Comparison of ENCODE assay signal across 15 cellular contexts in the genomic region with DNA sequence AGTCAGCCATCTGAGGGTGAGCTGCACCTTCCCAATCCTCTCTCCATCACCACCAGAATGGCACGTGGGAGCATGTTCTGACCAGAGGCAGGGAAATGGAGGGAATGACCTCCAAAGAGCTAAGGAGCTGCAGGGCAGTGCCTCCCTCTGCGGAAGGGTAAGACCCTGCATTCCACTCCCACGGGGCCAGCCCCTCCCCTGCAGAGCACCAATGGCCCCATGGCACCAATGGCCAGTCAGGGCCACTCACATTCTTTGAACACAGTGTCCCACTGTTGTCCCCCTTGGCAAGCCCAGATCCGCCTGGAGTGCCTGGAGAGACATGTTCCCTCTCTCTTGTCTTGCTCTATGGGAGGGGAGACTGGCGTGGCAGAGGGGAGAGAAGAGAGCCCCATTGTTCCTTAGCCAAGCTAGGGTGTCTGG.
DNase-seq lines count a peak whose midpoint lies in the region; ATAC-seq and TF ChIP-seq lines count a peak whose summit lies in the region.
"Had no signal": no experiment of that assay in that cellular context is flagged by ENCODE, and none has a peak within 500 bp of the region (broad histone marks: within the 10 kb centered on the region; RNA-seq: fewer than 3 reads in every experiment).

No MANE protein-coding gene starts in this region.

- H3K27ac ChIP-seq in RWPE1 (peak overlapping the region; percentile 51; the same call in 1 of the 2 replicates), spleen (peak overlapping the region in 5 of 8 donors; percentile 31 to 64 (median 56))
- no peak overlapping the region for H3K27ac ChIP-seq in CD8-positive, alpha-beta T cell (ENCODE audit: low read depth, low read length)

- TF ChIP-seq CTCF in RWPE1 (conservative IDR thresholded peaks at IDR 0.05; ENCODE audit: low read depth) (no peak), spleen (IDR thresholded peaks at IDR 0.05 in 8 of 11, conservative IDR thresholded peaks at IDR 0.05 in 3 of 11) (no peak)
- no peak for TF ChIP-seq CTCF in CD8-positive, alpha-beta T cell (IDR thresholded peaks at IDR 0.05)

- WGBS in spleen, 5 donors: 69 to 82% (median 70%) methylated on average over 4 to 5 of the region's 5 CpGs

- H3K9me3 Mint-ChIP-seq in CD8-positive, alpha-beta T cell: no peaks in the 10 kb centered on the region
- no peaks in the 10 kb centered on the region for H3K9me3 Mint-ChIP-seq in stimulated activated naive CD8-positive, alpha-beta T cell treated with anti-CD3 and anti-CD28 coated beads, Interleukin-15, amount 100 ng/mL, for 72 hours
- H3K9me3 Mint-ChIP-seq: immature natural killer cell, natural killer cell had no signal

- H3K4me1 Mint-ChIP-seq in CD8-positive, alpha-beta T cell (ENCODE audit: low read depth): no peaks in the 10 kb centered on the region
- H3K4me1 Mint-ChIP-seq in stimulated activated naive CD8-positive, alpha-beta T cell treated with anti-CD3 and anti-CD28 coated beads, Interleukin-15, amount 100 ng/mL, for 72 hours: no peaks in the 10 kb centered on the region
- H3K4me1 Mint-ChIP-seq: immature natural killer cell, natural killer cell had no signal

- H3K9me3 ChIP-seq in spleen: no peaks in the 10 kb centered on the region
- H3K9me3 ChIP-seq in CD8-positive, alpha-beta T cell (ENCODE audit: low read length): no peaks in the 10 kb centered on the region

- intact Hi-C loops in spleen (cut with DNase I; ENCODE audit: low total_unique reads): no loop called here
- intact Hi-C loops in CD8-positive, alpha-beta T cell (cut with DNase I, micrococcal nuclease): no loop called here

- no peak for TF ChIP-seq POLR2A in spleen (IDR thresholded peaks at IDR 0.05)

- no peaks in the 10 kb centered on the region for H3K27me3 Mint-ChIP-seq in CD8-positive, alpha-beta T cell (ENCODE audit: low read depth)
- peaks cover 7% of the 10 kb centered on the region for H3K27me3 Mint-ChIP-seq in stimulated activated naive CD8-positive, alpha-beta T cell treated with anti-CD3 and anti-CD28 coated beads, Interleukin-15, amount 100 ng/mL, for 72 hours

- H3K4me1 ChIP-seq in spleen: peaks cover 3 to 100% (median 29%) of the 10 kb centered on the region in 6 donors
- no peaks in the 10 kb centered on the region for H3K4me1 ChIP-seq in CD8-positive, alpha-beta T cell (ENCODE audit: insufficient read depth, low read length)

- ATAC-seq in CD8-positive, alpha-beta T cell: no peak
- ATAC-seq in HG03045 (IDR thresholded peaks at IDR 0.05; ENCODE audit: unreplicated experiment): no peak
- no peak for ATAC-seq in stimulated activated naive CD8-positive, alpha-beta T cell treated with anti-CD3 and anti-CD28 coated beads, Interleukin-15, amount 100 ng/mL, for 72 hours
- no peak for ATAC-seq in HG02571 (IDR thresholded peaks at IDR 0.05; ENCODE audit: unreplicated experiment)
- ATAC-seq: natural killer cell had no signal

- H3K27me3 ChIP-seq in spleen (replicated peaks in 1 of 7): no peaks in the 10 kb centered on the region
- no peaks in the 10 kb centered on the region for H3K27me3 ChIP-seq in CD8-positive, alpha-beta T cell (ENCODE audit: insufficient read depth, low read length)

- DNase-seq in RWPE1 (ENCODE audit: low spot score) (no peak), globus pallidus (ENCODE audit: low spot score) (peak; percentile 96), midbrain (lab: John Stamatoyannopoulos, UW) (peak; percentile 85), spleen (no peak)
- no peak for DNase-seq in CD8-positive, alpha-beta T cell
- DNase-seq in stimulated activated naive CD8-positive, alpha-beta T cell treated with anti-CD3 and anti-CD28 coated beads, Interleukin-15, amount 100 ng/mL, for 72 hours: no peak
- DNase-seq: activated CD4-positive, CD25-positive, alpha-beta regulatory T cell treated with anti-CD3 and anti-CD28 coated beads, Interleukin-2, amount 50 U/mL, for 72 hours; immature natural killer cell; KG1; natural killer cell; NCI-H1436 treated with DMSO at 0.1 percent for 48 hours; NCI-H526 treated with DMSO at 0.1 percent for 48 hours; stimulated activated CD4-positive, alpha-beta T cell treated with anti-CD3 and anti-CD28 coated beads, Interleukin-12 subunit alpha, Interleukin-12 subunit beta, amount 100 ng/mL, for 4 hours had no signal

- peaks cover 0 to 76% (median 15%) of the 10 kb centered on the region in 6 donors for H3K36me3 ChIP-seq in spleen
- H3K36me3 ChIP-seq in CD8-positive, alpha-beta T cell (ENCODE audit: insufficient read depth, low read length): no peaks in the 10 kb centered on the region

- no peak overlapping the region for H3K4me3 ChIP-seq in spleen
- H3K4me3 ChIP-seq in CD8-positive, alpha-beta T cell (ENCODE audit: low read depth, low read length): no peak overlapping the region

- POLR2A ChIA-PET in RWPE1 (lab: Yijun Ruan, JAX; ENCODE audit: low non-redundant PET): no interaction called here
- POLR2A ChIA-PET in CD8-positive, alpha-beta T cell (lab: Charles Lee): no interaction called here

- no peak overlapping the region for H3K4me3 Mint-ChIP-seq in CD8-positive, alpha-beta T cell
- H3K4me3 Mint-ChIP-seq in stimulated activated naive CD8-positive, alpha-beta T cell treated with anti-CD3 and anti-CD28 coated beads, Interleukin-15, amount 100 ng/mL, for 72 hours: no peak overlapping the region
- H3K4me3 Mint-ChIP-seq: immature natural killer cell, natural killer cell had no signal

- no peak overlapping the region for H3K27ac Mint-ChIP-seq in CD8-positive, alpha-beta T cell
- no peak overlapping the region for H3K27ac Mint-ChIP-seq in stimulated activated naive CD8-positive, alpha-beta T cell treated with anti-CD3 and anti-CD28 coated beads, Interleukin-15, amount 100 ng/mL, for 72 hours
- H3K27ac Mint-ChIP-seq: immature natural killer cell, natural killer cell had no signal

- CTCF ChIA-PET in RWPE1 (lab: Yijun Ruan, JAX): no interaction called here
- CTCF ChIA-PET in CD8-positive, alpha-beta T cell (lab: Charles Lee): interaction anchor here (1.1 kb wide), 1 partner anchor 50 kb away, joined by 5 read pairs; no protein-coding TSS in a partner anchor

- H3K36me3 Mint-ChIP-seq in CD8-positive, alpha-beta T cell: no peaks in the 10 kb centered on the region
- H3K36me3 Mint-ChIP-seq: immature natural killer cell, natural killer cell had no signal

Comparison
In these comparisons a context has a peak if more than half of its experiments do, and no peak if none do; other contexts are left out.
1. DNase-seq: peak in globus pallidus (single experiment) and midbrain (single experiment); none in RWPE1 (single experiment), spleen (single experiment), CD8-positive, alpha-beta T cell (0 of 7) and stimulated activated naive CD8-positive, alpha-beta T cell treated with anti-CD3 and anti-CD28 coated beads, Interleukin-15, amount 100 ng/mL, for 72 hours (0 of 2).